Comparison of ENCODE assay signal across 21 cellular contexts in the genomic region with DNA sequence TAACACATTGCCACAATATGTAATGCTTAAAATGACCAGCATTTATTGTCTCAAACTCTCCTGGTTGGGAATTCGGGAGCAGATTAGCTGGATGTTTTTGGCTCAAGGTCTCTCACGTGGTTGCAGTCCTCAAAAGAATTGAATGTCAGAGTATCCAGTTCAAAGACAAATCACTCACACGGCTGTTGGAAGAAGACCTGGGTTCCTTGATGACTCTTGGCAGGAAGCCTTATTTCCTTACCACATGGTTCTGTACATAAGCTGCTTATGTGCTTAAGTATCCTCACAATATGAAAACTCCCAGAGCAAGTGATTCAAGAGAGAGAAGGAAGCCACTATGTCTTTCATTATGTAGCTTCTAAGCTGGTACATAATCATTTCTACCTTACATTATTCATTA.
DNase-seq lines count a peak whose midpoint lies in the region; ATAC-seq, FAIRE-seq and TF ChIP-seq lines count a peak whose summit lies in the region.
"Had no signal": no experiment of that assay in that cellular context is flagged by ENCODE, and none has a peak within 500 bp of the region (broad histone marks: within the 10 kb centered on the region; RNA-seq: fewer than 3 reads in every experiment).

No MANE protein-coding gene starts in this region.

- H3K36me3 ChIP-seq in bronchial epithelial cell (ENCODE audit: control insufficient read depth, insufficient read depth, low read length): no peaks in the 10 kb centered on the region
- no peaks in the 10 kb centered on the region for H3K36me3 ChIP-seq in adrenal gland (replicated peaks in 1 of 2)

- FAIRE-seq in D721Med (lab: Jason Lieb, UNC): peak; percentile 98
- FAIRE-seq in bronchial epithelial cell (lab: Jason Lieb, UNC): no peak
- FAIRE-seq: GM18507, H54 had no signal

- ATAC-seq in GM19463 (IDR thresholded peaks at IDR 0.05; ENCODE audit: unreplicated experiment): no peak
- ATAC-seq: CD8-positive, alpha-beta T cell; Panc1 had no signal

- intact Hi-C loops in adrenal gland (cut with DNase I): no loop called here

- DNase-seq in D721Med (ENCODE audit: insufficient read length, low spot score) (peak; percentile 20), LNCaP clone FGC (ENCODE audit: low read depth) (peak; percentile 1), NCI-H524 treated with DMSO at 0.1 percent for 48 hours (lab: John Stamatoyannopoulos, UW) (peak; percentile 94), bronchial epithelial cell (ENCODE audit: low read depth) (peak; percentile 1), 8988T (no peak), adrenal gland (no peak)
- DNase-seq: Caco-2; CD8-positive, alpha-beta T cell; DMS53; NCI-H1105; NCI-H146; NCI-H1930; NCI-H748 treated with DMSO at 0.1 percent for 48 hours; SHP77 treated with DMSO at 0.1 percent for 48 hours had no signal

- no peak for TF ChIP-seq CTCF in D721Med (IDR thresholded peaks at IDR 0.05; ENCODE audit: insufficient read depth, missing control alignments)
- no peak for TF ChIP-seq CTCF in LNCaP clone FGC (IDR thresholded peaks at IDR 0.05; ENCODE audit: control insufficient read depth, extremely low read depth, insufficient read depth)
- no peak for TF ChIP-seq CTCF in bronchial epithelial cell (IDR thresholded peaks at IDR 0.05; ENCODE audit: insufficient read depth, low read length, severe bottlenecking)
- no peak for TF ChIP-seq CTCF in adrenal gland (IDR thresholded peaks at IDR 0.05)

- H3K4me3 ChIP-seq in LNCaP clone FGC (ENCODE audit: low read depth, low read length) (no peak overlapping the region), bronchial epithelial cell (ENCODE audit: low read depth, low read length) (no peak overlapping the region), adrenal gland (no peak overlapping the region)

- H3K27me3 ChIP-seq in bronchial epithelial cell (ENCODE audit: control insufficient read depth, insufficient read depth, low read length) (no peaks in the 10 kb centered on the region), adrenal gland (no peaks in the 10 kb centered on the region)

- H3K9me3 ChIP-seq in adrenal gland (replicated peaks in 1 of 3): no peaks in the 10 kb centered on the region
- H3K9me3 ChIP-seq: Caco-2 had no signal

- no peak overlapping the region for H3K27ac ChIP-seq in adrenal gland
- H3K27ac ChIP-seq: C4-2B, HL-60, RWPE1 had no signal

- WGBS in adrenal gland, 4 donors: 12 to 24% (median 16%) methylated on average over 3 of the region's 3 CpGs

- TF ChIP-seq POLR2A in adrenal gland (IDR thresholded peaks at IDR 0.05): no peak

- no peaks in the 10 kb centered on the region for H3K4me1 ChIP-seq in adrenal gland (replicated peaks in 1 of 2)
- H3K4me1 ChIP-seq: Caco-2 had no signal

Comparison
In these comparisons a context has a peak if more than half of its experiments do, and no peak if none do; other contexts are left out.
1. DNase-seq: peak in D721Med (single experiment), LNCaP clone FGC (single experiment), NCI-H524 treated with DMSO at 0.1 percent for 48 hours (single experiment) and bronchial epithelial cell (single experiment); none in 8988T (single experiment) and adrenal gland (0 of 7).